Comparison of ENCODE assay signal across 8 cellular contexts in genomic region chr4:56386091-56386490, GRCh38. TPM values are rescaled to one million over a fixed set of nuclear protein-coding genes. Genes with fewer than 3 reads are reported as not detected.
DNase-seq lines count a peak whose midpoint lies in the region; ATAC-seq and TF ChIP-seq lines count a peak whose summit lies in the region.

No MANE protein-coding gene starts in this region.

- H3K27me3 Mint-ChIP-seq in CD8-positive, alpha-beta memory T cell, result no peaks in the 10 kb centered on the region
- H3K27me3 Mint-ChIP-seq in neural crest cell (ENCODE audit: low read depth), result no peaks in the 10 kb centered on the region

- H3K9me3 Mint-ChIP-seq in CD8-positive, alpha-beta memory T cell, result no peaks in the 10 kb centered on the region
- H3K9me3 Mint-ChIP-seq in neural crest cell, result no peaks in the 10 kb centered on the region

- CTCF ChIA-PET in CD8-positive, alpha-beta memory T cell (lab: Charles Lee), result interaction anchor here (1.2 to 1.8 kb wide), 4 partner anchors 38 to 521 kb away, joined by 4 to 9 read pairs (median 4); partner anchors contain the start of genes PAICS and PPAT

- H3K27ac ChIP-seq in CD8-positive, alpha-beta memory T cell (ENCODE audit: low read depth, low read length), result peak overlapping the region; percentile 97
- H3K27ac ChIP-seq in dorsolateral prefrontal cortex (peak overlapping the region in 7 of 59 donors; percentile 20 to 99 (median 95)), ovary (no peak overlapping the region)

- H3K4me1 Mint-ChIP-seq in CD8-positive, alpha-beta memory T cell, result peaks cover 39 to 50% (median 43%) of the 10 kb centered on the region in 3 donors
- H3K4me1 Mint-ChIP-seq in neural crest cell, result peaks cover 22% of the 10 kb centered on the region

- H3K36me3 Mint-ChIP-seq in CD8-positive, alpha-beta memory T cell, result peaks cover 0 to 17% (median 1%) of the 10 kb centered on the region in 3 donors
- no peaks in the 10 kb centered on the region for H3K36me3 Mint-ChIP-seq in neural crest cell (ENCODE audit: low read depth)

- ATAC-seq in HG02571 (IDR thresholded peaks at IDR 0.05; ENCODE audit: unreplicated experiment), result no peak

- TF ChIP-seq EP300 in ovary (IDR thresholded peaks at IDR 0.05), result no peak

- POLR2A ChIA-PET in CD8-positive, alpha-beta memory T cell (lab: Charles Lee), result interaction anchor here (1.8 to 1.9 kb wide), 2 partner anchors 50 to 592 kb away, joined by 16 to 57 read pairs; partner anchors contain the start of genes NOA1, PAICS, POLR2B and PPAT

- H3K4me3 Mint-ChIP-seq in CD8-positive, alpha-beta memory T cell, result peak overlapping the region; percentile 47 to 96 (median 90)
- H3K4me3 Mint-ChIP-seq in neural crest cell, result peak overlapping the region; percentile 92

- H3K4me1 ChIP-seq in CD8-positive, alpha-beta memory T cell (ENCODE audit: insufficient read depth, low read length), result peaks cover 24% of the 10 kb centered on the region
- H3K4me1 ChIP-seq in ovary (ENCODE audit: insufficient read depth), result peaks cover 2% of the 10 kb centered on the region

- DNase-seq in CD8-positive, alpha-beta memory T cell, result no peak
- DNase-seq in NCI-H69 (lab: John Stamatoyannopoulos, UW), result peak; percentile 8
- DNase-seq in dorsolateral prefrontal cortex, result no peak
- DNase-seq in neural crest cell (ENCODE audit: low read depth, low spot score), result no peak
- DNase-seq in GM13976 (ENCODE audit: low spot score), result no peak
- DNase-seq in COLO829 (ENCODE audit: low spot score), result no peak
- no peak for DNase-seq in ovary

- TF ChIP-seq POLR2A in ovary (IDR thresholded peaks at IDR 0.05), result no peak

- no peaks in the 10 kb centered on the region for H3K36me3 ChIP-seq in CD8-positive, alpha-beta memory T cell (ENCODE audit: insufficient read depth, low read length)
- H3K36me3 ChIP-seq in ovary, result no peaks in the 10 kb centered on the region

- H3K4me3 ChIP-seq in CD8-positive, alpha-beta memory T cell (ENCODE audit: low read length), result no peak overlapping the region
- peak overlapping the region in 55 of 59 donors; percentile 6 to 97 (median 79) for H3K4me3 ChIP-seq in dorsolateral prefrontal cortex
- no peak overlapping the region for H3K4me3 ChIP-seq in ovary

- WGBS in ovary, 3 donors, result 95 to 96% (median 95%) methylated on average over 4 of the region's 4 CpGs

- TF ChIP-seq CTCF in dorsolateral prefrontal cortex (IDR thresholded peaks at IDR 0.05 in 54 of 56, conservative IDR thresholded peaks at IDR 0.05 in 2 of 56; ENCODE audit: low read depth in 1 of 56, partially characterized antibody in 56 of 56), result no peak
- no peak for TF ChIP-seq CTCF in neural crest cell (conservative IDR thresholded peaks at IDR 0.05)
- no peak for TF ChIP-seq CTCF in GM13976 (IDR thresholded peaks at IDR 0.05; ENCODE audit: borderline replicate concordance, control extremely low read depth, extremely low read depth, insufficient read depth, missing control alignments)
- TF ChIP-seq CTCF in ovary (IDR thresholded peaks at IDR 0.05), result no peak

- in situ Hi-C loops in GM13976 (cut with MboI; ENCODE audit: low sequenced_read_pairs, unreplicated experiment), result no loop called here

- H3K27me3 ChIP-seq in CD8-positive, alpha-beta memory T cell (ENCODE audit: insufficient read depth, low read length, poor library complexity, severe bottlenecking), result no peaks in the 10 kb centered on the region
- H3K27me3 ChIP-seq in dorsolateral prefrontal cortex, result no peaks in the 10 kb centered on the region
- H3K27me3 ChIP-seq in ovary, result no peaks in the 10 kb centered on the region

- no peaks in the 10 kb centered on the region for H3K9me3 ChIP-seq in CD8-positive, alpha-beta memory T cell (ENCODE audit: low read length)
- no peaks in the 10 kb centered on the region for H3K9me3 ChIP-seq in ovary

- H3K27ac Mint-ChIP-seq in CD8-positive, alpha-beta memory T cell, result peak overlapping the region in 7 of 8 donors; percentile 37 to 98 (median 68)
- no peak overlapping the region for H3K27ac Mint-ChIP-seq in neural crest cell (ENCODE audit: unreplicated experiment)

- intact Hi-C loops in dorsolateral prefrontal cortex (cut with DNase I) (loop anchor here (5.0 kb wide), 1 partner anchor 51 kb away; the partner anchor contains the start of genes PAICS (in 2 of the 2) and PPAT (in 2 of the 2)), ovary (cut with DNase I) (no loop called here)

RNA-seq across cellular contexts. Expression of gene AASDH, which starts 1.2 kb away (rescaled TPM):
- 10 to 100 TPM in 1 of 2 experiments, 1 to 10 TPM in 1; 8.5 to 13.0 TPM for total RNA-seq in CD8-positive, alpha-beta memory T cell
- 21.9 TPM for polyA plus RNA-seq in CD8-positive, alpha-beta memory T cell
- total RNA-seq in dorsolateral prefrontal cortex (10 to 100 TPM; 14.0 to 39.1 (median 21.7) TPM), neural crest cell (12.6 and 16.7 TPM in 2 replicates), ovary (10 to 100 TPM in 5 of 7 donors, 1 to 10 TPM in 2; 7.2 to 16.7 (median 11.0) TPM)
- 1 to 10 TPM; 5.0 to 8.0 TPM for polyA plus RNA-seq in ovary

RNA-seq across cellular contexts. Expression of gene PPAT, which starts 49.3 kb away (rescaled TPM):
- total RNA-seq in CD8-positive, alpha-beta memory T cell, result 10 to 100 TPM; 58.5 to 63.1 TPM
- polyA plus RNA-seq in CD8-positive, alpha-beta memory T cell, result 14.0 TPM
- total RNA-seq in dorsolateral prefrontal cortex, result 10 to 100 TPM; 10.2 to 29.3 (median 17.8) TPM
- total RNA-seq in neural crest cell, result 47.4 and 52.9 TPM in 2 replicates
- total RNA-seq in ovary, result 10 to 100 TPM in 6 of 7 donors, 1 to 10 TPM in 1; 6.2 to 14.8 (median 12.5) TPM
- polyA plus RNA-seq in ovary, result 1 to 10 TPM; 4.7 to 8.0 TPM

RNA-seq across cellular contexts. Expression of gene PAICS, which starts 50.0 kb away (rescaled TPM):
- total RNA-seq in CD8-positive, alpha-beta memory T cell, result 100 to 1,000 TPM; 325 to 337 TPM
- 31.3 TPM for polyA plus RNA-seq in CD8-positive, alpha-beta memory T cell
- 10 to 100 TPM; 34.2 to 64.1 (median 50.4) TPM for total RNA-seq in dorsolateral prefrontal cortex
- 279 and 286 TPM in 2 replicates for total RNA-seq in neural crest cell
- 10 to 100 TPM; 17.2 to 83.0 (median 48.3) TPM for total RNA-seq in ovary
- 10 to 100 TPM; 29.0 to 53.4 TPM for polyA plus RNA-seq in ovary

Comparison
In these comparisons a context has a peak if more than half of its experiments do, and no peak if none do; other contexts are left out.
1. H3K4me3 ChIP-seq: peak in dorsolateral prefrontal cortex (55 of 59); none in CD8-positive, alpha-beta memory T cell (single experiment) and ovary (single experiment).
2. intact Hi-C loops: an anchor here in dorsolateral prefrontal cortex (5.0 kb wide); none called in ovary.